8 cellular contexts compared by ENCODE assay signal in genomic region chr17:17682293-17682736, GRCh38. TPM values are rescaled to one million over a fixed set of nuclear protein-coding genes. Genes with fewer than 3 reads are reported as not detected.
A peak's percentile ranks its signal among the peaks of the same experiment; 100 is the strongest.
DNase-seq lines count a peak whose midpoint lies in the region; TF ChIP-seq lines count a peak whose summit lies in the region.

No MANE protein-coding gene starts in this region.

- peaks cover 47% of the 10 kb centered on the region for H3K4me1 Mint-ChIP-seq in dendritic cell treated with granulocyte-macrophage colony-stimulating factor and Interleukin-4, amounts not matched to agents 40 ng/mL and 50 ng/mL, for 4 days (ENCODE audit: low read depth)

- H3K27ac Mint-ChIP-seq in dendritic cell treated with granulocyte-macrophage colony-stimulating factor and Interleukin-4, amounts not matched to agents 40 ng/mL and 50 ng/mL, for 4 days, result peak overlapping the region; percentile 92

- H3K36me3 Mint-ChIP-seq in dendritic cell treated with granulocyte-macrophage colony-stimulating factor and Interleukin-4, amounts not matched to agents 40 ng/mL and 50 ng/mL, for 4 days (ENCODE audit: low read depth), result peaks cover 7% of the 10 kb centered on the region

- peak; percentile 63 for DNase-seq in AG08395 (ENCODE audit: low spot score)
- peak; percentile 48 for DNase-seq in HT-29 (ENCODE audit: low spot score)
- peak; percentile 66 for DNase-seq in activated CD4-positive, CD25-positive, alpha-beta regulatory T cell treated with anti-CD3 and anti-CD28 coated beads, Interleukin-2, amount 50 U/mL, for 72 hours
- peak; percentile 22 to 44 for DNase-seq in lung microvascular endothelial cell (ENCODE audit: low read depth in 2 of 2)
- DNase-seq in stimulated activated CD8-positive, alpha-beta memory T cell treated with anti-CD3 and anti-CD28 coated beads, Interleukin-4, amount 100 ng/mL, for 24 hours (ENCODE audit: low read depth), result peak; percentile 40
- no peak for DNase-seq in NCI-H2029 (lab: John Stamatoyannopoulos, UW)

- H3K4me3 Mint-ChIP-seq in dendritic cell treated with granulocyte-macrophage colony-stimulating factor and Interleukin-4, amounts not matched to agents 40 ng/mL and 50 ng/mL, for 4 days, result peak overlapping the region; percentile 90

- no peaks in the 10 kb centered on the region for H3K9me3 Mint-ChIP-seq in dendritic cell treated with granulocyte-macrophage colony-stimulating factor and Interleukin-4, amounts not matched to agents 40 ng/mL and 50 ng/mL, for 4 days

- intact Hi-C loops in dendritic cell treated with granulocyte-macrophage colony-stimulating factor and Interleukin-4, amounts not matched to agents 40 ng/mL and 50 ng/mL, for 4 days (cut with micrococcal nuclease), result loop anchor here (2.0 to 10.0 kb wide), 4 partner anchors 70 to 350 kb away; no protein-coding TSS in a partner anchor

- peaks cover 10% of the 10 kb centered on the region for H3K27me3 Mint-ChIP-seq in dendritic cell treated with granulocyte-macrophage colony-stimulating factor and Interleukin-4, amounts not matched to agents 40 ng/mL and 50 ng/mL, for 4 days

- peak; percentile 29 for TF ChIP-seq POLR2A in GM19193 (IDR thresholded peaks at IDR 0.05; ENCODE audit: extremely low read depth, insufficient read depth, insufficient read length)

RNA-seq across cellular contexts. Expression of gene RAI1, which starts 1.1 kb away (rescaled TPM):
- total RNA-seq in HT-29 (2014; rRNA removed; shearing (Covaris generic)), result 35.4 and 37.8 TPM in 2 replicates
- total RNA-seq in lung microvascular endothelial cell, result 5.0 and 5.8 TPM in 2 replicates
